8 cellular contexts compared by ENCODE assay signal in genomic region chr14:77459072-77459723, GRCh38. TPM values are rescaled to one million over a fixed set of nuclear protein-coding genes. Genes with fewer than 3 reads are reported as not detected.
DNase-seq lines count a peak whose midpoint lies in the region; ATAC-seq, FAIRE-seq and TF ChIP-seq lines count a peak whose summit lies in the region.

No MANE protein-coding gene starts in this region.

- POLR2A ChIA-PET in Caco-2 (lab: Charles Lee) (interaction anchor here (0.6 to 1.1 kb wide), 2 partner anchors 9 to 19 kb away, joined by 3 to 8 read pairs; no protein-coding TSS in a partner anchor), RWPE1 (lab: Yijun Ruan, JAX; ENCODE audit: low non-redundant PET) (no interaction called here)

- H3K36me3 Mint-ChIP-seq in Caco-2 (ENCODE audit: insufficient read depth, unreplicated experiment), result peaks cover 67% of the 10 kb centered on the region
- peaks cover 42% of the 10 kb centered on the region for H3K36me3 Mint-ChIP-seq in activated naive CD4-positive, alpha-beta T cell treated with anti-CD3 and anti-CD28 coated beads, Interleukin-2, amount 10 ng/mL, durations not matched to agents 7 days and 5 days
- no peaks in the 10 kb centered on the region for H3K36me3 Mint-ChIP-seq in glutamatergic neuron (ENCODE audit: unreplicated experiment)

- H3K9me3 Mint-ChIP-seq in Caco-2 (ENCODE audit: unreplicated experiment) (no peaks in the 10 kb centered on the region), glutamatergic neuron (ENCODE audit: unreplicated experiment) (peaks cover 5% of the 10 kb centered on the region)
- H3K9me3 Mint-ChIP-seq in activated naive CD4-positive, alpha-beta T cell treated with anti-CD3 and anti-CD28 coated beads, Interleukin-2, amount 10 ng/mL, durations not matched to agents 7 days and 5 days, result no peaks in the 10 kb centered on the region

- no peak overlapping the region for H3K27ac ChIP-seq in RWPE1

- TF ChIP-seq CTCF in Caco-2 (IDR thresholded peaks at IDR 0.05; ENCODE audit: insufficient read depth in 1 of 2, low read depth in 1 of 2, low read length in 1 of 2, severe bottlenecking in 1 of 2, unreplicated experiment in 1 of 2), result peak; percentile 44 to 71
- peak; percentile 68 for TF ChIP-seq CTCF in RWPE1 (conservative IDR thresholded peaks at IDR 0.05; ENCODE audit: low read depth)
- TF ChIP-seq CTCF in glutamatergic neuron (IDR thresholded peaks at IDR 0.05; ENCODE audit: partially characterized antibody, unreplicated experiment), result peak; percentile 71

- peak overlapping the region; percentile 98 for H3K4me3 Mint-ChIP-seq in Caco-2 (ENCODE audit: unreplicated experiment)
- peak overlapping the region; percentile 99 for H3K4me3 Mint-ChIP-seq in activated naive CD4-positive, alpha-beta T cell treated with anti-CD3 and anti-CD28 coated beads, Interleukin-2, amount 10 ng/mL, durations not matched to agents 7 days and 5 days
- H3K4me3 Mint-ChIP-seq in glutamatergic neuron (ENCODE audit: unreplicated experiment), result peak overlapping the region; percentile 100

- H3K27me3 Mint-ChIP-seq in Caco-2 (ENCODE audit: insufficient read depth, unreplicated experiment), result no peaks in the 10 kb centered on the region
- no peaks in the 10 kb centered on the region for H3K27me3 Mint-ChIP-seq in activated naive CD4-positive, alpha-beta T cell treated with anti-CD3 and anti-CD28 coated beads, Interleukin-2, amount 10 ng/mL, durations not matched to agents 7 days and 5 days
- peaks cover 2% of the 10 kb centered on the region for H3K27me3 Mint-ChIP-seq in glutamatergic neuron (ENCODE audit: unreplicated experiment)

- intact Hi-C loops in Caco-2 (cut with micrococcal nuclease; ENCODE audit: unreplicated experiment), result loop anchor here (1.0 to 5.0 kb wide), 3 partner anchors 92 to 158 kb away; partner anchors contain the start of genes GSTZ1, POMT2 and SPTLC2
- intact Hi-C loops in posterior cingulate gyrus (cut with DNase I), result loop anchor here (2.0 to 10.0 kb wide), 4 partner anchors 84 to 248 kb away; partner anchors contain the start of genes ALKBH1, SAMD15, SLIRP and SPTLC2

- peak overlapping the region; percentile 98 for H3K4me3 ChIP-seq in Caco-2 (ENCODE audit: low read depth, low read length)

- no peaks in the 10 kb centered on the region for H3K9me3 ChIP-seq in Caco-2

- H3K27ac Mint-ChIP-seq in Caco-2 (ENCODE audit: unreplicated experiment), result peak overlapping the region; percentile 35
- peak overlapping the region; percentile 98 for H3K27ac Mint-ChIP-seq in activated naive CD4-positive, alpha-beta T cell treated with anti-CD3 and anti-CD28 coated beads, Interleukin-2, amount 10 ng/mL, durations not matched to agents 7 days and 5 days
- peak overlapping the region; percentile 100 for H3K27ac Mint-ChIP-seq in glutamatergic neuron (ENCODE audit: unreplicated experiment)

- CTCF ChIA-PET in Caco-2 (lab: Charles Lee), result interaction anchor here (0.6 to 1.8 kb wide), 7 partner anchors 10 to 146 kb away, joined by 3 to 7 read pairs (median 5); partner anchors contain the start of genes GSTZ1, ISM2, SAMD15 and TMED8
- CTCF ChIA-PET in RWPE1 (lab: Yijun Ruan, JAX), result interaction anchor here (0.6 to 1.2 kb wide), 4 partner anchors 18 to 850 kb away, joined by 3 to 5 read pairs (median 4); no protein-coding TSS in a partner anchor
- CTCF ChIA-PET in activated naive CD4-positive, alpha-beta T cell treated with anti-CD3 and anti-CD28 coated beads, Interleukin-2, amount 10 ng/mL, durations not matched to agents 7 days and 5 days (lab: Charles Lee), result interaction anchor here (0.5 to 2.6 kb wide), 26 partner anchors 8 to 324 kb away, joined by 3 to 33 read pairs (median 3); partner anchors contain the start of genes SAMD15, SLIRP and TMED8

- 0 out of 2 replicates have a peak, but pooled peaks cover 3% of the 10 kb centered on the region for H3K4me1 ChIP-seq in Caco-2

- ATAC-seq in HG03280 (IDR thresholded peaks at IDR 0.05; ENCODE audit: unreplicated experiment), result no peak

- FAIRE-seq in urothelium cell line (lab: Jason Lieb, UNC), result no peak

- H3K27me3 ChIP-seq in Caco-2 (replicated peaks; ENCODE audit: control insufficient read depth, insufficient read depth, low read length), result no peaks in the 10 kb centered on the region

- peak in 1 of 2 experiments; percentile 66 for DNase-seq in Caco-2
- DNase-seq in HuH-7.5 (ENCODE audit: low spot score), result peak; percentile 44
- DNase-seq in RWPE1 (ENCODE audit: low spot score), result peak; percentile 48
- peak; percentile 82 for DNase-seq in activated naive CD4-positive, alpha-beta T cell treated with anti-CD3 and anti-CD28 coated beads, Interleukin-2, amount 10 ng/mL, durations not matched to agents 7 days and 5 days
- DNase-seq in glutamatergic neuron, result peak; percentile 72
- peak in 6 of 10 donors; percentile 40 to 87 (median 70) for DNase-seq in posterior cingulate gyrus
- DNase-seq in urothelium cell line (ENCODE audit: low spot score), result peak; percentile 53

- no TSS peak for BruUV-seq in Caco-2 (replicated peaks; lab: Mats Ljungman, UMichigan)

- H3K36me3 ChIP-seq in Caco-2 (ENCODE audit: control insufficient read depth, insufficient read depth, low read length), result 0 out of 2 replicates have a peak, but pooled peaks cover 1% of the 10 kb centered on the region

- H3K4me1 Mint-ChIP-seq in Caco-2 (ENCODE audit: low read depth, unreplicated experiment), result peaks cover 10% of the 10 kb centered on the region
- peaks cover 31% of the 10 kb centered on the region for H3K4me1 Mint-ChIP-seq in activated naive CD4-positive, alpha-beta T cell treated with anti-CD3 and anti-CD28 coated beads, Interleukin-2, amount 10 ng/mL, durations not matched to agents 7 days and 5 days
- H3K4me1 Mint-ChIP-seq in glutamatergic neuron (ENCODE audit: low read depth, unreplicated experiment), result peaks cover 13% of the 10 kb centered on the region

RNA-seq across cellular contexts. Expression of gene AHSA1, which starts 1.3 kb away (rescaled TPM):
- total RNA-seq in Caco-2 (2022) (161 and 193 TPM in 2 replicates), glutamatergic neuron (ENCODE audit: unreplicated experiment) (117 TPM)

RNA-seq across cellular contexts. Expression of gene VIPAS39, which starts 1.8 kb away (rescaled TPM):
- total RNA-seq in Caco-2 (2022) (20.0 and 20.7 TPM in 2 replicates), glutamatergic neuron (ENCODE audit: unreplicated experiment) (31.6 TPM)

RNA-seq across cellular contexts. Expression of gene NOXRED1, which starts 35.9 kb away (rescaled TPM):
- total RNA-seq in Caco-2 (2022) (0.28 and 0.41 TPM in 2 replicates), glutamatergic neuron (ENCODE audit: unreplicated experiment) (0.69 TPM)

RNA-seq across cellular contexts. Expression of gene ISM2, which starts 39.4 kb away (rescaled TPM):
- 10.6 and 13.3 TPM in 2 replicates for total RNA-seq in Caco-2 (2022)
- total RNA-seq in glutamatergic neuron (ENCODE audit: unreplicated experiment), result not detected

Comparison
In these comparisons a context has a peak if more than half of its experiments do, and no peak if none do; other contexts are left out.
1. H3K27ac Mint-ChIP-seq: peak in every context shown above with its lines; median percentile 100 in glutamatergic neuron; 98 in activated naive CD4-positive, alpha-beta T cell treated with anti-CD3 and anti-CD28 coated beads, Interleukin-2, amount 10 ng/mL, durations not matched to agents 7 days and 5 days; 35 in Caco-2.